30 cellular contexts compared by ENCODE assay signal in genomic region chr7:115600196-115600595, GRCh38.
"Had no signal": no experiment of that assay in that cellular context is flagged by ENCODE, and none has a peak within 500 bp of the region (broad histone marks: within the 10 kb centered on the region; RNA-seq: fewer than 3 reads in every experiment).

No MANE protein-coding gene starts in this region.

- H3K27ac ChIP-seq: cardiac muscle cell, coronary artery, left ventricle myocardium inferior, neutrophil, right lobe of liver, skin epidermis, testis, transverse colon had no signal

- H3K36me3 ChIP-seq: cardiac muscle cell, left ventricle myocardium inferior, neutrophil, right lobe of liver, transverse colon had no signal

- H3K9me3 Mint-ChIP-seq: activated T-helper 2 cell treated with anti-CD3 and anti-CD28 coated beads, Interferon-gamma antibody, Interleukin-2, Interleukin-4, amounts not matched to agents 10 μg/mL and 5 μg/mL and 100 μg/mL, durations not matched to agents 14 hours and 24 hours and 36 hours had no signal

- DNase-seq: activated CD4-positive, alpha-beta memory T cell treated with anti-CD3 and anti-CD28 coated beads, Interleukin-2, amount 10 ng/mL, durations not matched to agents 7 days and 5 days; activated CD4-positive, alpha-beta T cell treated with anti-CD3 and anti-CD28 coated beads for 1 hour; activated CD4-positive, alpha-beta T cell treated with anti-CD3 and anti-CD28 coated beads, Interleukin-2, amount 10 ng/mL, durations not matched to agents 7 days and 5 days; activated CD8-positive, alpha-beta memory T cell treated with anti-CD3 and anti-CD28 coated beads, Interleukin-2, amount 50 U/mL, for 48 hours; activated naive CD8-positive, alpha-beta T cell treated with anti-CD3 and anti-CD28 coated beads, Interleukin-2, amount 50 U/mL, for 24 hours; activated T-cell treated with anti-CD3 and anti-CD28 coated beads, Interleukin-2, amount 50 U/mL, for 48 hours; anterior cingulate cortex; cerebellar nuclear complex; effector memory CD8-positive, alpha-beta T cell; head of caudate nucleus; hypothalamus; kidney glomerular epithelial cell; left ventricle myocardium inferior; nephron progenitor cell; right lobe of liver; stimulated activated CD4-positive, alpha-beta T cell treated with anti-CD3 and anti-CD28 coated beads, Interleukin-12 subunit alpha, Interleukin-12 subunit beta, amount 100 ng/mL, for 4 hours; stimulated activated CD4-positive, alpha-beta T cell treated with anti-CD3 and anti-CD28 coated beads, Interleukin-4, amount 100 ng/mL, for 1 hour; stimulated activated naive CD8-positive, alpha-beta T cell treated with anti-CD3 and anti-CD28 coated beads, Interleukin-15, Interleukin-2, amounts not matched to agents 100 U/mL and 50 U/mL, for 24 hours; SW 1271; T-helper 17 cell; testis; transverse colon had no signal

- H3K36me3 Mint-ChIP-seq: activated naive CD4-positive, alpha-beta T cell treated with anti-CD3 and anti-CD28 coated beads, Interleukin-2, amount 50 U/mL, for 24 hours; brain had no signal

- ATAC-seq: activated naive CD8-positive, alpha-beta T cell treated with anti-CD3 and anti-CD28 coated beads, Interleukin-2, amount 50 U/mL, for 24 hours; effector memory CD8-positive, alpha-beta T cell; right lobe of liver; stimulated activated naive CD8-positive, alpha-beta T cell treated with anti-CD3 and anti-CD28 coated beads, Interleukin-15, Interleukin-2, amounts not matched to agents 100 U/mL and 50 U/mL, for 24 hours; T-helper 17 cell had no signal

- H3K27me3 ChIP-seq: cardiac muscle cell, neutrophil, right lobe of liver, testis, transverse colon had no signal

- H3K4me1 ChIP-seq: left ventricle myocardium inferior, right lobe of liver, testis, transverse colon had no signal

- H3K27me3 Mint-ChIP-seq: activated CD4-positive, alpha-beta memory T cell treated with anti-CD3 and anti-CD28 coated beads, Interleukin-2, amount 10 ng/mL, durations not matched to agents 7 days and 5 days; activated CD4-positive, alpha-beta T cell treated with anti-CD3 and anti-CD28 coated beads, Interleukin-2, amount 10 ng/mL, durations not matched to agents 7 days and 5 days; activated naive CD4-positive, alpha-beta T cell treated with anti-CD3 and anti-CD28 coated beads, Interleukin-2, amount 50 U/mL, for 24 hours; activated naive CD8-positive, alpha-beta T cell treated with anti-CD3 and anti-CD28 coated beads, Interleukin-2, amount 50 U/mL, for 24 hours; effector memory CD8-positive, alpha-beta T cell; T-helper 17 cell had no signal

- H3K9me3 ChIP-seq: neutrophil, right lobe of liver, testis had no signal

- H3K4me3 Mint-ChIP-seq: activated CD4-positive, alpha-beta memory T cell treated with anti-CD3 and anti-CD28 coated beads, Interleukin-2, amount 10 ng/mL, durations not matched to agents 7 days and 5 days; activated CD4-positive, alpha-beta T cell treated with anti-CD3 and anti-CD28 coated beads, Interleukin-2, amount 10 ng/mL, durations not matched to agents 7 days and 5 days; activated naive CD4-positive, alpha-beta T cell treated with anti-CD3 and anti-CD28 coated beads, Interleukin-2, amount 50 U/mL, for 24 hours; activated naive CD8-positive, alpha-beta T cell treated with anti-CD3 and anti-CD28 coated beads, Interleukin-2, amount 50 U/mL, for 24 hours; brain; effector memory CD8-positive, alpha-beta T cell; nephron progenitor cell; T-helper 17 cell had no signal

- H3K27ac Mint-ChIP-seq: activated CD4-positive, alpha-beta memory T cell treated with anti-CD3 and anti-CD28 coated beads, Interleukin-2, amount 10 ng/mL, durations not matched to agents 7 days and 5 days; activated CD4-positive, alpha-beta T cell treated with anti-CD3 and anti-CD28 coated beads, Interleukin-2, amount 10 ng/mL, durations not matched to agents 7 days and 5 days; activated naive CD4-positive, alpha-beta T cell treated with anti-CD3 and anti-CD28 coated beads, Interleukin-2, amount 50 U/mL, for 24 hours; activated naive CD8-positive, alpha-beta T cell treated with anti-CD3 and anti-CD28 coated beads, Interleukin-2, amount 50 U/mL, for 24 hours; activated T-helper 2 cell treated with anti-CD3 and anti-CD28 coated beads, Interferon-gamma antibody, Interleukin-2, Interleukin-4, amounts not matched to agents 10 μg/mL and 5 μg/mL and 100 μg/mL, durations not matched to agents 14 hours and 24 hours and 36 hours; brain; effector memory CD8-positive, alpha-beta T cell; nephron progenitor cell; T-helper 17 cell had no signal

- H3K4me1 Mint-ChIP-seq: activated CD4-positive, alpha-beta memory T cell treated with anti-CD3 and anti-CD28 coated beads, Interleukin-2, amount 10 ng/mL, durations not matched to agents 7 days and 5 days; activated CD4-positive, alpha-beta T cell treated with anti-CD3 and anti-CD28 coated beads, Interleukin-2, amount 10 ng/mL, durations not matched to agents 7 days and 5 days; activated naive CD4-positive, alpha-beta T cell treated with anti-CD3 and anti-CD28 coated beads, Interleukin-2, amount 50 U/mL, for 24 hours; activated naive CD8-positive, alpha-beta T cell treated with anti-CD3 and anti-CD28 coated beads, Interleukin-2, amount 50 U/mL, for 24 hours; brain; nephron progenitor cell; T-helper 17 cell had no signal

- H3K4me3 ChIP-seq: cardiac muscle cell, coronary artery, left ventricle myocardium inferior, lung, right lobe of liver, skin epidermis, testis, transverse colon had no signal
